21 cellular contexts compared by ENCODE assay signal in genomic region chr10:132325969-132326889, GRCh38. TPM values are rescaled to one million over a fixed set of nuclear protein-coding genes. Genes with fewer than 3 reads are reported as not detected.
DNase-seq lines count a peak whose midpoint lies in the region; ATAC-seq and TF ChIP-seq lines count a peak whose summit lies in the region.
"Had no signal": no experiment of that assay in that cellular context is flagged by ENCODE, and none has a peak within 500 bp of the region (broad histone marks: within the 10 kb centered on the region; RNA-seq: fewer than 3 reads in every experiment).

No MANE protein-coding gene starts in this region.

- ATAC-seq in natural killer cell treated with Interleukin-12 subunit alpha and Interleukin-12 subunit beta and Interleukin-15 and Interleukin-18, amount 100 ng/mL, for 72 hours = no peak
- ATAC-seq in natural killer cell = no peak
- ATAC-seq in HG03457 (IDR thresholded peaks at IDR 0.05; ENCODE audit: unreplicated experiment) = peak; percentile 31
- peak; percentile 55 to 57 for ATAC-seq in stimulated activated naive B cell treated with anti-CD40 and anti-IgM and Interleukin-4, amounts not matched to agents 10 μg/mL and 1 μg/mL and 100 μg/mL, for 72 hours (replicated peaks)
- ATAC-seq: HCT116, left lobe of liver had no signal

- DNase-seq in natural killer cell treated with Interleukin-12 subunit alpha and Interleukin-12 subunit beta and Interleukin-15 and Interleukin-18, amount 100 ng/mL, for 72 hours (ENCODE audit: low spot score) = no peak
- DNase-seq in natural killer cell (no peak), chondrocyte (ENCODE audit: low spot score) (peak; percentile 35), foreskin fibroblast (no peak), GM13977 (ENCODE audit: low spot score) (no peak), DMS 273 (lab: John Stamatoyannopoulos, UW; ENCODE audit: unreplicated experiment) (no peak)
- no peak for DNase-seq in stimulated activated naive B cell treated with anti-CD40 and anti-IgM and Interleukin-4, amounts not matched to agents 10 μg/mL and 1 μg/mL and 100 μg/mL, for 72 hours
- DNase-seq: brain microvascular endothelial cell, GF-D8, MM.1S, NCI-H748 treated with DMSO at 0.1 percent for 48 hours, SHP77 treated with DMSO at 0.1 percent for 48 hours, T-helper 1 cell, transverse colon had no signal

- TF ChIP-seq CTCF in natural killer cell (IDR thresholded peaks at IDR 0.05) (no peak), chondrocyte (IDR thresholded peaks at IDR 0.05) (no peak), foreskin fibroblast (IDR thresholded peaks at IDR 0.05; ENCODE audit: low read depth, low read length) (no peak), GM13977 (IDR thresholded peaks at IDR 0.05; ENCODE audit: extremely low read depth, insufficient read depth, missing control alignments) (no peak)

- no peaks in the 10 kb centered on the region for H3K27me3 Mint-ChIP-seq in natural killer cell treated with Interleukin-12 subunit alpha and Interleukin-12 subunit beta and Interleukin-15 and Interleukin-18, amount 100 ng/mL, for 72 hours
- no peaks in the 10 kb centered on the region for H3K27me3 Mint-ChIP-seq in natural killer cell (ENCODE audit: low read depth in 2 of 2)
- no peaks in the 10 kb centered on the region for H3K27me3 Mint-ChIP-seq in chondrocyte (ENCODE audit: low read depth)
- no peaks in the 10 kb centered on the region for H3K27me3 Mint-ChIP-seq in stimulated activated naive B cell treated with anti-CD40 and anti-IgM and Interleukin-4, amounts not matched to agents 10 μg/mL and 1 μg/mL and 100 μg/mL, for 72 hours
- H3K27me3 Mint-ChIP-seq: activated CD4-positive, alpha-beta memory T cell treated with anti-CD3 and anti-CD28 coated beads for 36 hours; IgD-negative memory B cell had no signal

- intact Hi-C loops in natural killer cell (cut with micrococcal nuclease) = no loop called here

- peaks cover 16% of the 10 kb centered on the region for H3K36me3 Mint-ChIP-seq in natural killer cell treated with Interleukin-12 subunit alpha and Interleukin-12 subunit beta and Interleukin-15 and Interleukin-18, amount 100 ng/mL, for 72 hours
- H3K36me3 Mint-ChIP-seq in natural killer cell (no peaks in the 10 kb centered on the region), chondrocyte (ENCODE audit: low read depth) (peaks cover 9% of the 10 kb centered on the region)
- peaks cover 39 to 69% of the 10 kb centered on the region in 2 donors for H3K36me3 Mint-ChIP-seq in stimulated activated naive B cell treated with anti-CD40 and anti-IgM and Interleukin-4, amounts not matched to agents 10 μg/mL and 1 μg/mL and 100 μg/mL, for 72 hours

- H3K27ac Mint-ChIP-seq in natural killer cell treated with Interleukin-12 subunit alpha and Interleukin-12 subunit beta and Interleukin-15 and Interleukin-18, amount 100 ng/mL, for 72 hours = peak overlapping the region; percentile 52 to 60
- H3K27ac Mint-ChIP-seq in natural killer cell (peak overlapping the region in 1 of 2 donors; percentile 96), chondrocyte (ENCODE audit: unreplicated experiment) (peak overlapping the region; percentile 24)
- peak overlapping the region; percentile 51 for H3K27ac Mint-ChIP-seq in stimulated activated naive B cell treated with anti-CD40 and anti-IgM and Interleukin-4, amounts not matched to agents 10 μg/mL and 1 μg/mL and 100 μg/mL, for 72 hours
- H3K27ac Mint-ChIP-seq: mesothelial cell of epicardium had no signal

- no peaks in the 10 kb centered on the region for H3K9me3 Mint-ChIP-seq in natural killer cell treated with Interleukin-12 subunit alpha and Interleukin-12 subunit beta and Interleukin-15 and Interleukin-18, amount 100 ng/mL, for 72 hours
- H3K9me3 Mint-ChIP-seq in natural killer cell = no peaks in the 10 kb centered on the region
- H3K9me3 Mint-ChIP-seq in chondrocyte (ENCODE audit: low read depth) = no peaks in the 10 kb centered on the region
- H3K9me3 Mint-ChIP-seq in stimulated activated naive B cell treated with anti-CD40 and anti-IgM and Interleukin-4, amounts not matched to agents 10 μg/mL and 1 μg/mL and 100 μg/mL, for 72 hours = no peaks in the 10 kb centered on the region
- H3K9me3 Mint-ChIP-seq: CD14-positive monocyte, IgD-negative memory B cell, mesothelial cell of epicardium had no signal

- no peak overlapping the region for H3K4me3 ChIP-seq in foreskin fibroblast (ENCODE audit: low read depth in 1 of 2, low read length in 2 of 2)
- H3K4me3 ChIP-seq: transverse colon had no signal

- in situ Hi-C loops in GM13977 (cut with MboI; ENCODE audit: low pct_unique_long_range_greater_than_20kb, low sequenced_read_pairs, unreplicated experiment) = no loop called here

- H3K4me1 Mint-ChIP-seq in natural killer cell treated with Interleukin-12 subunit alpha and Interleukin-12 subunit beta and Interleukin-15 and Interleukin-18, amount 100 ng/mL, for 72 hours (ENCODE audit: low read depth in 2 of 2) = peaks cover 48 to 64% of the 10 kb centered on the region in 2 donors
- H3K4me1 Mint-ChIP-seq in natural killer cell (peaks cover 44 to 51% of the 10 kb centered on the region in 2 donors), chondrocyte (ENCODE audit: low read depth) (peaks cover 55% of the 10 kb centered on the region)
- H3K4me1 Mint-ChIP-seq in stimulated activated naive B cell treated with anti-CD40 and anti-IgM and Interleukin-4, amounts not matched to agents 10 μg/mL and 1 μg/mL and 100 μg/mL, for 72 hours = peaks cover 32 to 52% of the 10 kb centered on the region in 2 donors

- no peak overlapping the region for H3K4me3 Mint-ChIP-seq in natural killer cell treated with Interleukin-12 subunit alpha and Interleukin-12 subunit beta and Interleukin-15 and Interleukin-18, amount 100 ng/mL, for 72 hours
- no peak overlapping the region for H3K4me3 Mint-ChIP-seq in natural killer cell
- no peak overlapping the region for H3K4me3 Mint-ChIP-seq in chondrocyte (ENCODE audit: unreplicated experiment)
- H3K4me3 Mint-ChIP-seq in stimulated activated naive B cell treated with anti-CD40 and anti-IgM and Interleukin-4, amounts not matched to agents 10 μg/mL and 1 μg/mL and 100 μg/mL, for 72 hours = peak overlapping the region in 1 of 2 donors; percentile 4
- H3K4me3 Mint-ChIP-seq: activated CD4-positive, alpha-beta memory T cell treated with anti-CD3 and anti-CD28 coated beads for 36 hours; CD14-positive monocyte; mesothelial cell of epicardium had no signal

RNA-seq across cellular contexts. Expression of gene LRRC27, which starts 5.8 kb away (rescaled TPM):
- 1 to 10 TPM; 6.5 to 8.5 TPM for total RNA-seq in natural killer cell treated with Interleukin-12 subunit alpha and Interleukin-12 subunit beta and Interleukin-15 and Interleukin-18, amount 100 ng/mL, for 72 hours
- total RNA-seq in natural killer cell (10 to 100 TPM in 1 of 3 donors, 1 to 10 TPM in 2; 8.1 to 22.5 (median 9.9) TPM), chondrocyte (10.2 to 14.4 TPM (median 13.2 TPM) in 3 replicates)

RNA-seq across cellular contexts. Expression of gene STK32C, which starts 18.5 kb away (rescaled TPM):
- total RNA-seq in natural killer cell treated with Interleukin-12 subunit alpha and Interleukin-12 subunit beta and Interleukin-15 and Interleukin-18, amount 100 ng/mL, for 72 hours = 10 to 100 TPM; 29.2 to 34.6 TPM
- 10 to 100 TPM; 12.7 to 22.1 (median 17.9) TPM for total RNA-seq in natural killer cell
- total RNA-seq in chondrocyte = 15.8 to 17.9 TPM (median 17.2 TPM) in 3 replicates

Comparison
In these comparisons a context has a peak if more than half of its experiments do, and no peak if none do; other contexts are left out.
1. ATAC-seq: peak in HG03457 (single experiment) and stimulated activated naive B cell treated with anti-CD40 and anti-IgM and Interleukin-4, amounts not matched to agents 10 μg/mL and 1 μg/mL and 100 μg/mL, for 72 hours (2 of 2); none in natural killer cell treated with Interleukin-12 subunit alpha and Interleukin-12 subunit beta and Interleukin-15 and Interleukin-18, amount 100 ng/mL, for 72 hours (0 of 2) and natural killer cell (0 of 3).